ENCODE assay signal across 8 cellular contexts in genomic region chr2:71333619-71334018, GRCh38. TPM values are rescaled to one million over a fixed set of nuclear protein-coding genes. Genes with fewer than 3 reads are reported as not detected.
DNase-seq lines count a peak whose midpoint lies in the region; ATAC-seq and FAIRE-seq lines count a peak whose summit lies in the region.

No MANE protein-coding gene starts in this region.

- peaks cover 48% of the 10 kb centered on the region for H3K4me1 Mint-ChIP-seq in activated CD4-positive, alpha-beta T cell treated with anti-CD3 and anti-CD28 coated beads for 36 hours
- peaks cover 38% of the 10 kb centered on the region for H3K4me1 Mint-ChIP-seq in activated CD4-positive, alpha-beta memory T cell treated with anti-CD3 and anti-CD28 coated beads, Interleukin-2, amount 10 ng/mL, durations not matched to agents 7 days and 5 days

- H3K27ac Mint-ChIP-seq in activated CD4-positive, alpha-beta T cell treated with anti-CD3 and anti-CD28 coated beads for 36 hours = peak overlapping the region; percentile 10
- H3K27ac Mint-ChIP-seq in activated CD4-positive, alpha-beta memory T cell treated with anti-CD3 and anti-CD28 coated beads, Interleukin-2, amount 10 ng/mL, durations not matched to agents 7 days and 5 days = peak overlapping the region; percentile 0

- H3K9me3 ChIP-seq in iPS-20b (ENCODE audit: insufficient read depth, low read depth, low read length) = no peaks in the 10 kb centered on the region
- H3K9me3 ChIP-seq in stomach smooth muscle (ENCODE audit: control insufficient read depth in 2 of 2, low read length in 2 of 2) = no peaks in the 10 kb centered on the region
- H3K9me3 ChIP-seq in small intestine (ENCODE audit: control insufficient read depth, low read depth) = no peaks in the 10 kb centered on the region

- H3K4me3 ChIP-seq in iPS-20b (ENCODE audit: low read length) = peak overlapping the region; percentile 96
- H3K4me3 ChIP-seq in stomach smooth muscle (ENCODE audit: low read length in 2 of 2) = peak overlapping the region; percentile 95 to 98
- peak overlapping the region in 1 of 2 donors; percentile 23 for H3K4me3 ChIP-seq in small intestine (ENCODE audit: low read depth in 1 of 2, low read length in 2 of 2)

- FAIRE-seq in small intestine (lab: Jason Lieb, UNC) = no peak

- POLR2A ChIA-PET in activated CD4-positive, alpha-beta T cell treated with anti-CD3 and anti-CD28 coated beads for 36 hours (lab: Charles Lee) = no interaction called here
- POLR2A ChIA-PET in activated CD4-positive, alpha-beta memory T cell treated with anti-CD3 and anti-CD28 coated beads, Interleukin-2, amount 10 ng/mL, durations not matched to agents 7 days and 5 days (lab: Charles Lee) = interaction anchor here (1.2 to 3.0 kb wide), 4 partner anchors 11 to 265 kb away, joined by 5 to 12 read pairs (median 6); partner anchors contain the start of gene NAGK

- H3K9me3 Mint-ChIP-seq in activated CD4-positive, alpha-beta T cell treated with anti-CD3 and anti-CD28 coated beads for 36 hours (ENCODE audit: low read depth) = no peaks in the 10 kb centered on the region
- no peaks in the 10 kb centered on the region for H3K9me3 Mint-ChIP-seq in activated CD4-positive, alpha-beta memory T cell treated with anti-CD3 and anti-CD28 coated beads, Interleukin-2, amount 10 ng/mL, durations not matched to agents 7 days and 5 days

- CTCF ChIA-PET in activated CD4-positive, alpha-beta T cell treated with anti-CD3 and anti-CD28 coated beads for 36 hours (lab: Charles Lee) = no interaction called here
- CTCF ChIA-PET in activated CD4-positive, alpha-beta memory T cell treated with anti-CD3 and anti-CD28 coated beads, Interleukin-2, amount 10 ng/mL, durations not matched to agents 7 days and 5 days (lab: Charles Lee) = interaction anchor here (0.5 to 1.4 kb wide), 3 partner anchors 34 to 369 kb away, joined by 3 to 4 read pairs (median 4); partner anchors contain the start of gene NAGK

- H3K4me3 Mint-ChIP-seq in activated CD4-positive, alpha-beta T cell treated with anti-CD3 and anti-CD28 coated beads for 36 hours = peak overlapping the region; percentile 98
- peak overlapping the region; percentile 100 for H3K4me3 Mint-ChIP-seq in activated CD4-positive, alpha-beta memory T cell treated with anti-CD3 and anti-CD28 coated beads, Interleukin-2, amount 10 ng/mL, durations not matched to agents 7 days and 5 days

- peaks cover 13% of the 10 kb centered on the region; the same call in 1 of the 2 replicates for H3K36me3 ChIP-seq in iPS-20b (ENCODE audit: insufficient read depth, low read depth, low read length)
- no peaks in the 10 kb centered on the region for H3K36me3 ChIP-seq in stomach smooth muscle (ENCODE audit: control insufficient read depth in 2 of 2, insufficient read depth in 2 of 2, low read length in 2 of 2)
- no peaks in the 10 kb centered on the region for H3K36me3 ChIP-seq in small intestine (ENCODE audit: control insufficient read depth in 2 of 2, insufficient read depth in 2 of 2, low read length in 2 of 2)

- H3K27me3 ChIP-seq in iPS-20b (ENCODE audit: insufficient read depth, low read length) = no peaks in the 10 kb centered on the region
- H3K27me3 ChIP-seq in stomach smooth muscle (ENCODE audit: control insufficient read depth in 1 of 2, insufficient read depth in 2 of 2, low read length in 2 of 2) = no peaks in the 10 kb centered on the region
- H3K27me3 ChIP-seq in small intestine (ENCODE audit: control insufficient read depth in 2 of 2, insufficient read depth in 2 of 2, low read length in 2 of 2) = no peaks in the 10 kb centered on the region

- H3K4me1 ChIP-seq in iPS-20b (ENCODE audit: insufficient read depth, low read length) (peaks cover 20% of the 10 kb centered on the region; the same call in 1 of the 2 replicates), stomach smooth muscle (ENCODE audit: control insufficient read depth, insufficient read depth, low read length) (peaks cover 4% of the 10 kb centered on the region), small intestine (ENCODE audit: control insufficient read depth in 2 of 2, insufficient read depth in 1 of 2, low read depth in 1 of 2, low read length in 1 of 2) (peaks cover 0 to 5% of the 10 kb centered on the region in 2 donors)

- peak overlapping the region; percentile 99; the same call in 1 of the 2 replicates for H3K9ac ChIP-seq in iPS-20b (ENCODE audit: low read depth, low read length)
- H3K9ac ChIP-seq in stomach smooth muscle (ENCODE audit: low read length in 2 of 2) = peak overlapping the region in 1 of 2 donors; percentile 2

- H3K27ac ChIP-seq in iPS-20b (ENCODE audit: low read length) (no peak overlapping the region), stomach smooth muscle (ENCODE audit: low read length) (no peak overlapping the region), small intestine (ENCODE audit: low read depth in 1 of 2, low read length in 1 of 2) (no peak overlapping the region)

- peaks cover 29% of the 10 kb centered on the region for H3K36me3 Mint-ChIP-seq in activated CD4-positive, alpha-beta T cell treated with anti-CD3 and anti-CD28 coated beads for 36 hours (ENCODE audit: low read depth)
- H3K36me3 Mint-ChIP-seq in activated CD4-positive, alpha-beta memory T cell treated with anti-CD3 and anti-CD28 coated beads, Interleukin-2, amount 10 ng/mL, durations not matched to agents 7 days and 5 days (ENCODE audit: low read depth) = peaks cover 33% of the 10 kb centered on the region

- intact Hi-C loops in activated CD4-positive, alpha-beta T cell treated with anti-CD3 and anti-CD28 coated beads for 36 hours (cut with DNase I, micrococcal nuclease) = loop anchor here (2.0 to 5.0 kb wide), 3 partner anchors 13 to 84 kb away; no protein-coding TSS in a partner anchor

- ATAC-seq in activated CD4-positive, alpha-beta T cell treated with anti-CD3 and anti-CD28 coated beads for 36 hours = no peak

- 54 to 61% (median 57%) methylated on average over 3 of the region's 3 CpGs for WGBS in small intestine, 3 donors

- peaks cover 4% of the 10 kb centered on the region for H3K27me3 Mint-ChIP-seq in activated CD4-positive, alpha-beta T cell treated with anti-CD3 and anti-CD28 coated beads for 36 hours
- peaks cover 3% of the 10 kb centered on the region for H3K27me3 Mint-ChIP-seq in activated CD4-positive, alpha-beta memory T cell treated with anti-CD3 and anti-CD28 coated beads, Interleukin-2, amount 10 ng/mL, durations not matched to agents 7 days and 5 days

- no peak for DNase-seq in activated CD4-positive, alpha-beta T cell treated with anti-CD3 and anti-CD28 coated beads for 36 hours
- no peak for DNase-seq in activated CD4-positive, alpha-beta T cell treated with anti-CD3 and anti-CD28 coated beads, Interleukin-2, amount 50 U/mL, for 48 hours
- no peak for DNase-seq in activated CD4-positive, alpha-beta memory T cell treated with anti-CD3 and anti-CD28 coated beads, Interleukin-2, amount 10 ng/mL, durations not matched to agents 7 days and 5 days
- DNase-seq in small intestine (no peak), NCI-H2107 (lab: John Stamatoyannopoulos, UW) (no peak)
- DNase-seq in stimulated activated CD4-positive, alpha-beta T cell treated with anti-CD3 and anti-CD28 coated beads, Interleukin-2, amount 100 ng/mL, for 48 hours = no peak

RNA-seq across cellular contexts. Expression of gene ZNF638, which starts 2.0 kb away (rescaled TPM):
- 10 to 100 TPM; 79.8 to 97.5 TPM for total RNA-seq in activated CD4-positive, alpha-beta T cell treated with anti-CD3 and anti-CD28 coated beads for 36 hours
- total RNA-seq in activated CD4-positive, alpha-beta memory T cell treated with anti-CD3 and anti-CD28 coated beads, Interleukin-2, amount 10 ng/mL, durations not matched to agents 7 days and 5 days = 10 to 100 TPM; 78.6 to 79.3 TPM
- polyA plus RNA-seq in small intestine = 100 to 1,000 TPM in 1 of 3 donors, 10 to 100 TPM in 2; 51.1 to 106 (median 54.9) TPM
